Comparison of ENCODE assay signal across 18 cellular contexts in genomic region chr11:35955636-35956035, GRCh38. TPM values are rescaled to one million over a fixed set of nuclear protein-coding genes. Genes with fewer than 3 reads are reported as not detected.
DNase-seq lines count a peak whose midpoint lies in the region; ATAC-seq, FAIRE-seq and TF ChIP-seq lines count a peak whose summit lies in the region.
"Had no signal": no experiment of that assay in that cellular context is flagged by ENCODE, and none has a peak within 500 bp of the region (broad histone marks: within the 10 kb centered on the region; RNA-seq: fewer than 3 reads in every experiment).

No MANE protein-coding gene starts in this region.

- H3K36me3 ChIP-seq in K562 (ENCODE audit: control insufficient read depth, insufficient read depth, low read length): no peaks in the 10 kb centered on the region
- H3K36me3 ChIP-seq: HAP-1 had no signal

- no peak overlapping the region for H3K27ac Mint-ChIP-seq in MCF 10A (ENCODE audit: low read depth, unreplicated experiment)
- H3K27ac Mint-ChIP-seq: CD4-positive, alpha-beta memory T cell; HFFc6 had no signal

- H3K27ac ChIP-seq in K562 (ENCODE audit: extremely low read depth, low read depth, low read length): no peak overlapping the region

- in situ Hi-C loops in K562 (cut with MboI): no loop called here

- TF ChIP-seq POLR2A in GM12891 (IDR thresholded peaks at IDR 0.05; ENCODE audit: low read depth, low read length): no peak
- TF ChIP-seq POLR2A in K562 (conservative IDR thresholded peaks at IDR 0.05): no peak

- TF ChIP-seq RAD21 in K562 (CRISPR knock-in tag; conservative IDR thresholded peaks at IDR 0.05 in 1 of 2, IDR thresholded peaks at IDR 0.05 in 1 of 2): no peak

- DNase-seq in GM12891 (ENCODE audit: insufficient read length, low spot score) (no peak), NCI-H82 (lab: John Stamatoyannopoulos, UW) (peak; percentile 83), K562 (ENCODE audit: extremely low read depth in 1 of 4, low spot score in 3 of 4) (no peak), middle frontal gyrus (ENCODE audit: extremely low spot score, low spot score) (no peak), MCF 10A (ENCODE audit: unreplicated experiment) (no peak)
- DNase-seq: C1 segment of cervical spinal cord; Calu3; CD4-positive, alpha-beta memory T cell; COR-L47; DMS153; DND-41; GOT3; HFFc6 had no signal

- H3K4me3 Mint-ChIP-seq in MCF 10A (ENCODE audit: unreplicated experiment): no peak overlapping the region
- H3K4me3 Mint-ChIP-seq: CD4-positive, alpha-beta memory T cell; HFFc6 had no signal

- H3K4me3 ChIP-seq in K562: no peak overlapping the region
- H3K4me3 ChIP-seq: HAP-1 had no signal

- H3K9me3 ChIP-seq in K562 (replicated peaks; ENCODE audit: control insufficient read depth, insufficient read depth, low read depth, low read length): no peaks in the 10 kb centered on the region
- H3K9me3 ChIP-seq: HAP-1 had no signal

- no peaks in the 10 kb centered on the region for H3K27me3 Mint-ChIP-seq in MCF 10A (ENCODE audit: insufficient read depth, unreplicated experiment)

- peaks cover 0 to 14% of the 10 kb centered on the region in 2 experiments; a peak in 4 of 5 replicates for H3K27me3 ChIP-seq in K562 (ENCODE audit: control insufficient read depth in 2 of 2, insufficient read depth in 2 of 2, low read length in 2 of 2)

- no peak for TF ChIP-seq CTCF in K562 (IDR thresholded peaks at IDR 0.05 in 2 of 3, conservative IDR thresholded peaks at IDR 0.05 in 1 of 3; ENCODE audit: insufficient read depth in 2 of 3, low read depth in 1 of 3, low read length in 3 of 3)
- TF ChIP-seq CTCF in MCF 10A (IDR thresholded peaks at IDR 0.05; ENCODE audit: unreplicated experiment): no peak

- ATAC-seq in K562 (no peak), HG03378 (IDR thresholded peaks at IDR 0.05; ENCODE audit: unreplicated experiment) (no peak)

- no peaks in the 10 kb centered on the region for H3K36me3 Mint-ChIP-seq in MCF 10A (ENCODE audit: insufficient read depth, unreplicated experiment)
- H3K36me3 Mint-ChIP-seq: CD4-positive, alpha-beta memory T cell had no signal

- H3K79me2 ChIP-seq in K562 (ENCODE audit: control insufficient read depth, insufficient read depth, low read length): no peaks in the 10 kb centered on the region

- intact Hi-C loops in K562 (cut with micrococcal nuclease) (no loop called here), MCF 10A (cut with micrococcal nuclease) (no loop called here)

- H3K4me1 ChIP-seq in K562 (replicated peaks in 1 of 2; ENCODE audit: control insufficient read depth in 2 of 2, insufficient read depth in 2 of 2, low read length in 2 of 2): no peaks in the 10 kb centered on the region
- H3K4me1 ChIP-seq: HAP-1 had no signal

- no peaks in the 10 kb centered on the region for H3K9me3 Mint-ChIP-seq in MCF 10A (ENCODE audit: unreplicated experiment)
- H3K9me3 Mint-ChIP-seq: CD4-positive, alpha-beta memory T cell; HFFc6 had no signal

- H3K4me2 ChIP-seq in K562 (ENCODE audit: insufficient read depth, low read length): no peak overlapping the region

- no peak for FAIRE-seq in GM12891 (lab: Jason Lieb, UNC)
- no peak for FAIRE-seq in K562 (lab: Jason Lieb, UNC)
- FAIRE-seq: G401.6, GM18507, H54 had no signal

- POLR2A ChIA-PET in K562 (lab: Yijun Ruan, JAX): no interaction called here
- POLR2A ChIA-PET in MCF 10A (lab: Yijun Ruan, JAX): no interaction called here

- no peak overlapping the region for H3K9ac ChIP-seq in K562 (ENCODE audit: insufficient read depth in 1 of 2, low read depth in 2 of 2, low read length in 2 of 2)

- TF ChIP-seq EP300 in K562 (IDR thresholded peaks at IDR 0.05; ENCODE audit: low read length): no peak

- no peak overlapping the region for H2AFZ ChIP-seq in K562 (ENCODE audit: low read depth, low read length)

- 0 out of 2 replicates have a peak, but pooled peaks cover 4% of the 10 kb centered on the region for H4K20me1 ChIP-seq in K562 (replicated peaks; ENCODE audit: control insufficient read depth, insufficient read depth, low read length)

- BruUV-seq in K562 (replicated peaks; lab: Mats Ljungman, UMichigan) (no TSS peak), MCF 10A (replicated peaks; lab: Mats Ljungman, UMichigan) (no TSS peak)

- CTCF ChIA-PET in K562 (lab: Yijun Ruan, JAX; ENCODE audit: low intra/inter-chr PET ratio) (no interaction called here), MCF 10A (lab: Yijun Ruan, JAX) (interaction anchor here (0.7 to 1.4 kb wide), 2 partner anchors 103 to 134 kb away, joined by 3 read pairs; no protein-coding TSS in a partner anchor)

- H3K4me1 Mint-ChIP-seq in MCF 10A (ENCODE audit: insufficient read depth, unreplicated experiment): peaks cover 45% of the 10 kb centered on the region
- H3K4me1 Mint-ChIP-seq: CD4-positive, alpha-beta memory T cell had no signal

- H3K9me1 ChIP-seq in K562 (ENCODE audit: control insufficient read depth, insufficient read depth, low read length): no peaks in the 10 kb centered on the region

TF ChIP-seq in GM12891, 5 proteins besides CTCF, POLR2A, EP300 and RAD21:
- TF ChIP-seq PAX5 (IDR thresholded peaks at IDR 0.05; ENCODE audit: insufficient read depth, low read length, severe bottlenecking) (no peak), SPI1 (IDR thresholded peaks at IDR 0.05; ENCODE audit: low read depth, low read length) (peak; percentile 49; the same call in 1 of the 2 replicates)
TF ChIP-seq in GM12891: peak in this region for 1.

TF ChIP-seq in K562, 482 proteins besides CTCF, POLR2A, EP300 and RAD21 (continues in another document):
- TF ChIP-seq ZFP30 (CRISPR knock-in tag; IDR thresholded peaks at IDR 0.05; ENCODE audit: borderline replicate concordance): no peak
- TF ChIP-seq CAMTA2 (CRISPR knock-in tag; conservative IDR thresholded peaks at IDR 0.05): no peak
- TF ChIP-seq MAX (CRISPR knock-in tag; IDR thresholded peaks at IDR 0.05): no peak
- TF ChIP-seq CBFB (CRISPR knock-in tag; IDR thresholded peaks at IDR 0.05): no peak
- TF ChIP-seq SMARCA4 (IDR thresholded peaks at IDR 0.05): no peak

RNA-seq across cellular contexts. Expression of gene LDLRAD3, which starts 11.8 kb away (rescaled TPM):
- polyA plus RNA-seq in GM12891 (2012; ENCODE audit: low read depth, missing spikeins): 1.2 TPM
- 3.3 and 4.3 TPM in 2 replicates for total RNA-seq in K562 (2011; cell fraction: chromatin; rRNA removed; ENCODE audit: low replicate concordance)
- total RNA-seq in K562 (2011; cell fraction: nucleolus; rRNA removed): 2.9 and 3.7 TPM in 2 replicates
- total RNA-seq in K562 (2011; cell fraction: nucleoplasm; rRNA removed): 8.4 and 13.9 TPM in 2 replicates
- total RNA-seq in K562 (2014; rRNA removed): 1.8 and 2.7 TPM in 2 replicates
- total RNA-seq in K562 (2014; rRNA removed; fragmentation: Illumina TruSeq; extraction: Trizol): 3.0 and 3.4 TPM in 2 replicates
- total RNA-seq in K562 (2015; rRNA removed; fragmentation: Illumina TruSeq; extraction: Trizol): 3.2 and 3.5 TPM in 2 replicates
- total RNA-seq in K562 (2021): 5.7 and 6.4 TPM in 2 replicates
- 2.9 and 3.9 TPM in 2 replicates for polyA plus RNA-seq in K562 (2011; rRNA removed)
- polyA plus RNA-seq in K562 (2011; cell fraction: cytosol; rRNA removed): 2.4 and 7.2 TPM in 2 replicates
- 1.4 and 2.9 TPM in 2 replicates for polyA plus RNA-seq in K562 (2011; cell fraction: nucleus; rRNA removed)
- polyA plus RNA-seq in K562 (2012): 4.4 and 4.9 TPM in 2 replicates
- polyA plus RNA-seq in K562 (2014; fragmentation: Illumina TruSeq; extraction: Trizol): 7.2 and 8.1 TPM in 2 replicates
- 1 to 10 TPM in 1 of 2 experiments, under 1 TPM in 1; 0.73 to 1.3 TPM for polyA plus RNA-seq in K562 (2014; fragmentation: Nextera tagmentation; extraction: Ambion mirVana)
- 4.9 and 5.1 TPM in 2 replicates for polyA plus RNA-seq in K562 (2014; rRNA removed)
- polyA minus RNA-seq in K562 (2011; rRNA and poly(A)+ RNA removed): 1.2 and 3.6 TPM in 2 replicates
- 2.0 and 5.8 TPM in 2 replicates for polyA minus RNA-seq in K562 (2011; cell fraction: cytosol; rRNA and poly(A)+ RNA removed)
- polyA minus RNA-seq in K562 (2011; cell fraction: nucleus; rRNA and poly(A)+ RNA removed): 2.3 and 3.9 TPM in 2 replicates
- total RNA-seq in MCF 10A (2022): 39.2 and 55.7 TPM in 2 replicates
- total RNA-seq: CD4-positive, alpha-beta memory T cell had no signal
- polyA plus RNA-seq: CD4-positive, alpha-beta memory T cell had no signal
